In genomic region chr4:155039162-155039561, GRCh38 we compare ENCODE assay signal across 29 cellular contexts.
"Had no signal": no experiment of that assay in that cellular context is flagged by ENCODE, and none has a peak within 500 bp of the region (broad histone marks: within the 10 kb centered on the region; RNA-seq: fewer than 3 reads in every experiment).

No MANE protein-coding gene starts in this region.

- DNase-seq: Kasumi-1, MG63, NCI-H1048, NCI-H1092 treated with DMSO at 0.1 percent for 48 hours, NCI-H1105 treated with DMSO at 0.1 percent for 48 hours, NCI-H1436, NCI-H146, NCI-H1694, NCI-H187, NCI-H1930, NCI-H2029 treated with DMSO at 0.1 percent for 48 hours, NCI-H2081 treated with DMSO at 0.1 percent for 48 hours, NCI-H2107, NCI-H2171, NCI-H226, NCI-H446 treated with DMSO at 0.1 percent for 48 hours, NCI-H510A, NCI-H524, NCI-H526, NCI-H69, NCI-H748 treated with DMSO at 0.1 percent for 48 hours, NCI-H82, Peyer's patch, Right ventricle myocardium superior, RPMI8226, SHP77 treated with DMSO at 0.1 percent for 48 hours, SK-N-SH, SW 1271 had no signal

- H3K9me2 ChIP-seq: SK-N-SH had no signal

- H3K4me1 ChIP-seq: SJSA1 had no signal

- H3K36me3 ChIP-seq: MG63, Peyer's patch, SJSA1 had no signal

- H3K4me3 ChIP-seq: MG63, Peyer's patch, SJSA1 had no signal

- H3K27ac ChIP-seq: Peyer's patch, SJSA1 had no signal

- H3K4me2 ChIP-seq: SK-N-SH had no signal

- H3K9me3 ChIP-seq: MG63, Peyer's patch, SJSA1, SK-N-SH had no signal

- H3K27me3 ChIP-seq: MG63, Peyer's patch, SJSA1 had no signal

- H3K9ac ChIP-seq: SK-N-SH had no signal
